22 cellular contexts compared by ENCODE assay signal in the genomic region with DNA sequence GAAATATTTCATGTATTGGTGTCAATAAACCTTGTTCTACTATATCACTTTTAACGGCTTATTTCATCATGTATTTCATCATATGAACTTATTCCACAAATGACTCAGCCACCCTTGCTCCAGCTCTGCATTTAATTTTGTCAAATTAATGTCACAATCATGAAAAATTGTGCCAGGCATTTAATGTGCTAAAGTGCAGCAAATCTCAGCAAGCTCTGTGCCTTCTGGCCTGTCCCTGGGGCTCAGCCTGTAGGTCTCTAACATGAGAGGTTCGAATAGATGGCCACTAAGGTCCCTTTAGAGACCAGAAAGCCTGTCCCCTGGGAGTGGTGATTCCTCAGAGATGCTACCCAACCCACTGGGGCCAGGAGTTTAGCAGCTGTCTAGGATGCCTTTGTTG. TPM values are rescaled to one million over a fixed set of nuclear protein-coding genes. Genes with fewer than 3 reads are reported as not detected.
"Had no signal": no experiment of that assay in that cellular context is flagged by ENCODE, and none has a peak within 500 bp of the region (broad histone marks: within the 10 kb centered on the region; RNA-seq: fewer than 3 reads in every experiment).

No MANE protein-coding gene starts in this region.

- H3K27me3 ChIP-seq: gastrocnemius medialis, right lobe of liver, testis had no signal

- H3K4me1 ChIP-seq: gastrocnemius medialis, heart left ventricle, psoas muscle, right lobe of liver, spleen, testis had no signal

- H3K9me3 ChIP-seq: gastrocnemius medialis, psoas muscle, right lobe of liver, testis had no signal

- H3K36me3 ChIP-seq: gastrocnemius medialis, heart left ventricle, right lobe of liver, spleen had no signal

- H3K27ac ChIP-seq: coronary artery, gastrocnemius medialis, heart left ventricle, psoas muscle, right lobe of liver, spleen, testis had no signal

- ATAC-seq: gastrocnemius medialis; heart left ventricle; left cardiac atrium; psoas muscle; stimulated activated naive CD8-positive, alpha-beta T cell treated with anti-CD3 and anti-CD28 coated beads, Interleukin-15, amount 100 ng/mL, for 72 hours had no signal

- DNase-seq: activated B cell treated with CpG ODN at 0.5 μM for 24 hours; activated CD4-positive, alpha-beta T cell treated with anti-CD3 and anti-CD28 coated beads, Interleukin-2, amount 10 ng/mL, durations not matched to agents 24 days and 14 days; activated gamma-delta T cell treated with Interleukin-2 at 50 U/mL for 16 hours; amygdala; central memory CD4-positive, alpha-beta T cell; effector CD4-positive, alpha-beta T cell; gastrocnemius medialis; heart left ventricle; left cardiac atrium; psoas muscle; right lobe of liver; spleen; stimulated activated naive CD8-positive, alpha-beta T cell treated with anti-CD3 and anti-CD28 coated beads, Interleukin-15, amount 100 ng/mL, for 72 hours; T-helper 2 cell; testis had no signal

- H3K4me3 ChIP-seq: coronary artery, gastrocnemius medialis, heart left ventricle, lung, psoas muscle, right lobe of liver, spleen, testis had no signal

RNA-seq across cellular contexts. Expression of a gene that starts 28.7 kb away (rescaled TPM):
- total RNA-seq: activated B cell treated with CpG ODN at 0.5 μM for 24 hours; activated CD4-positive, alpha-beta T cell treated with anti-CD3 and anti-CD28 coated beads, Interleukin-2, amount 10 ng/mL, durations not matched to agents 24 days and 14 days; endothelial cell of umbilical vein; fibroblast of lung; gastrocnemius medialis; heart left ventricle; left cardiac atrium; lung; neural crest cell; osteocyte; psoas muscle; right lobe of liver; spleen; ureter had no signal
- polyA plus RNA-seq: endothelial cell of umbilical vein, fibroblast of lung, heart left ventricle, lung, psoas muscle, spleen had no signal
